In genomic region chr16:53626161-53626560, GRCh38 we compare ENCODE assay signal across 31 cellular contexts.
"Had no signal": no experiment of that assay in that cellular context is flagged by ENCODE, and none has a peak within 500 bp of the region (broad histone marks: within the 10 kb centered on the region; RNA-seq: fewer than 3 reads in every experiment).

No MANE protein-coding gene starts in this region.

- H3K4me1 ChIP-seq: adrenal gland, foreskin keratinocyte, uterus had no signal

- DNase-seq: activated CD4-positive, alpha-beta T cell treated with anti-CD3 and anti-CD28 coated beads for 48 hours; activated CD4-positive, alpha-beta T cell treated with anti-CD3 and anti-CD28 coated beads, Interleukin-2, amount 50 U/mL, for 48 hours; activated CD8-positive, alpha-beta memory T cell treated with anti-CD3 and anti-CD28 coated beads for 24 hours; activated effector memory CD4-positive, alpha-beta T cell treated with Interleukin-2 at 50 U/mL for 16 hours; activated naive CD4-positive, alpha-beta T cell treated with anti-CD3 and anti-CD28 coated beads for 36 hours; activated naive CD8-positive, alpha-beta T cell treated with anti-CD3 and anti-CD28 coated beads for 36 hours; adrenal gland; aorta; body of pancreas; cerebellar nuclear complex; foreskin keratinocyte; islet precursor cell; left ventricle myocardium inferior; ovary; small intestine; stimulated activated CD4-positive, alpha-beta T cell treated with anti-CD3 and anti-CD28 coated beads, Interleukin-4, amount 100 ng/mL, for 24 hours; stimulated activated naive CD8-positive, alpha-beta T cell treated with anti-CD3 and anti-CD28 coated beads, Interleukin-15, amount 100 ng/mL, for 72 hours; substantia nigra; T-helper 9 cell; uterus; WERI-Rb-1 had no signal

- H3K9me3 ChIP-seq: adrenal gland, body of pancreas, esophagus muscularis mucosa, left ventricle myocardium inferior, ovary, uterus had no signal

- H3K27ac Mint-ChIP-seq: activated naive CD4-positive, alpha-beta T cell treated with anti-CD3 and anti-CD28 coated beads for 36 hours; activated naive CD8-positive, alpha-beta T cell treated with anti-CD3 and anti-CD28 coated beads for 36 hours; progenitor cell of endocrine pancreas; stimulated activated memory B cell treated with anti-CD40 and anti-IgM and Interleukin-4, amounts not matched to agents 10 μg/mL and 1 μg/mL and 100 μg/mL, for 72 hours; stimulated activated naive CD8-positive, alpha-beta T cell treated with anti-CD3 and anti-CD28 coated beads, Interleukin-15, amount 100 ng/mL, for 72 hours; type B pancreatic cell had no signal

- H3K4me1 Mint-ChIP-seq: activated naive CD8-positive, alpha-beta T cell treated with anti-CD3 and anti-CD28 coated beads for 36 hours; nephron; stimulated activated memory B cell treated with anti-CD40 and anti-IgM and Interleukin-4, amounts not matched to agents 10 μg/mL and 1 μg/mL and 100 μg/mL, for 72 hours; stimulated activated naive CD8-positive, alpha-beta T cell treated with anti-CD3 and anti-CD28 coated beads, Interleukin-15, amount 100 ng/mL, for 72 hours had no signal

- H3K27me3 Mint-ChIP-seq: activated naive CD8-positive, alpha-beta T cell treated with anti-CD3 and anti-CD28 coated beads for 36 hours; progenitor cell of endocrine pancreas; stimulated activated memory B cell treated with anti-CD40 and anti-IgM and Interleukin-4, amounts not matched to agents 10 μg/mL and 1 μg/mL and 100 μg/mL, for 72 hours; stimulated activated naive CD8-positive, alpha-beta T cell treated with anti-CD3 and anti-CD28 coated beads, Interleukin-15, amount 100 ng/mL, for 72 hours; type B pancreatic cell had no signal

- H3K36me3 ChIP-seq: adrenal gland, cardiac muscle cell, esophagus muscularis mucosa, left ventricle myocardium inferior, ovary, uterus, WERI-Rb-1 had no signal

- ATAC-seq: activated CD4-positive, CD25-positive, alpha-beta regulatory T cell treated with anti-CD3 and anti-CD28 coated beads, Interleukin-2, amount 50 U/mL, for 24 hours; body of pancreas; foreskin keratinocyte; sciatic nerve; stimulated activated memory B cell treated with anti-CD40 and anti-IgM and Interleukin-4, amounts not matched to agents 10 μg/mL and 1 μg/mL and 100 μg/mL, for 72 hours had no signal

- H3K36me3 Mint-ChIP-seq: stimulated activated memory B cell treated with anti-CD40 and anti-IgM and Interleukin-4, amounts not matched to agents 10 μg/mL and 1 μg/mL and 100 μg/mL, for 72 hours had no signal

- H3K27me3 ChIP-seq: adrenal gland, body of pancreas, cardiac muscle cell, esophagus muscularis mucosa, foreskin keratinocyte, ovary, uterus had no signal

- H3K9me3 Mint-ChIP-seq: activated naive CD4-positive, alpha-beta T cell treated with anti-CD3 and anti-CD28 coated beads for 36 hours; activated naive CD8-positive, alpha-beta T cell treated with anti-CD3 and anti-CD28 coated beads for 36 hours; nephron; stimulated activated memory B cell treated with anti-CD40 and anti-IgM and Interleukin-4, amounts not matched to agents 10 μg/mL and 1 μg/mL and 100 μg/mL, for 72 hours; stimulated activated naive CD8-positive, alpha-beta T cell treated with anti-CD3 and anti-CD28 coated beads, Interleukin-15, amount 100 ng/mL, for 72 hours; type B pancreatic cell had no signal

- H3K4me3 ChIP-seq: adrenal gland, body of pancreas, cardiac muscle cell, coronary artery, esophagus muscularis mucosa, left ventricle myocardium inferior, lung, ovary, uterus had no signal

- H3K4me3 Mint-ChIP-seq: activated naive CD4-positive, alpha-beta T cell treated with anti-CD3 and anti-CD28 coated beads for 36 hours; activated naive CD8-positive, alpha-beta T cell treated with anti-CD3 and anti-CD28 coated beads for 36 hours; nephron; stimulated activated memory B cell treated with anti-CD40 and anti-IgM and Interleukin-4, amounts not matched to agents 10 μg/mL and 1 μg/mL and 100 μg/mL, for 72 hours; stimulated activated naive CD8-positive, alpha-beta T cell treated with anti-CD3 and anti-CD28 coated beads, Interleukin-15, amount 100 ng/mL, for 72 hours; type B pancreatic cell had no signal
